ENCODE assay signal across 8 cellular contexts in genomic region chr6:31581511-31582229, GRCh38. TPM values are rescaled to one million over a fixed set of nuclear protein-coding genes. Genes with fewer than 3 reads are reported as not detected.
DNase-seq lines count a peak whose midpoint lies in the region; ATAC-seq and TF ChIP-seq lines count a peak whose summit lies in the region.

No MANE protein-coding gene starts in this region.

- H3K9me2 ChIP-seq in HCT116 (ENCODE audit: insufficient read depth), result no peaks in the 10 kb centered on the region

- H3K4me2 ChIP-seq in HCT116 (ENCODE audit: low read length), result peak overlapping the region; percentile 97

- POLR2A ChIA-PET in HCT116 (lab: Charles Lee), result interaction anchor here (1.4 to 1.9 kb wide), 2 partner anchors 12 to 35 kb away, joined by 3 to 6 read pairs; partner anchors contain the start of genes ATP6V1G2 and NFKBIL1

- H3K9ac ChIP-seq in HCT116 (ENCODE audit: low read length), result peak overlapping the region; percentile 73

- no peaks in the 10 kb centered on the region for H3K27me3 ChIP-seq in HCT116 (ENCODE audit: insufficient read depth, low read length)

- H4K20me1 ChIP-seq in HCT116 (ENCODE audit: insufficient read depth), result no peaks in the 10 kb centered on the region

- ATAC-seq in HCT116 (no peak), Right ventricle myocardium superior (ENCODE audit: poor library complexity) (peak; percentile 34), GM18517 (IDR thresholded peaks at IDR 0.05; ENCODE audit: unreplicated experiment) (no peak)

- peaks cover 4 to 15% of the 10 kb centered on the region in 2 experiments; a peak in 2 of 4 replicates for H3K4me1 ChIP-seq in HCT116 (ENCODE audit: control insufficient read depth in 1 of 2, insufficient read depth in 2 of 2, low read length in 2 of 2)

- TF ChIP-seq CTCF in HCT116 (IDR thresholded peaks at IDR 0.05 in 2 of 3, conservative IDR thresholded peaks at IDR 0.05 in 1 of 3; ENCODE audit: borderline replicate concordance in 1 of 3, insufficient read depth in 1 of 3, low read depth in 2 of 3, low read length in 2 of 3) (no peak), retinal pigment epithelial cell (conservative IDR thresholded peaks at IDR 0.05; ENCODE audit: low read depth, low read length) (no peak), GM10266 (IDR thresholded peaks at IDR 0.05; ENCODE audit: control insufficient read depth, insufficient read depth, low read depth, missing control alignments) (no peak)

- intact Hi-C loops in HCT116 (cut with micrococcal nuclease), result no loop called here
- intact Hi-C loops in Right ventricle myocardium superior (cut with DNase I), result loop anchor here (5.0 kb wide), 1 partner anchor 34 kb away; the partner anchor contains the start of genes ATP6V1G2 and NFKBIL1

- no peak for TF ChIP-seq POLR2A in HCT116 (IDR thresholded peaks at IDR 0.05; ENCODE audit: borderline replicate concordance, extremely low read depth, insufficient read depth, insufficient read length)

- no peak for TF ChIP-seq RAD21 in HCT116 (IDR thresholded peaks at IDR 0.05; ENCODE audit: low read depth)

- no peak for DNase-seq in HCT116 (ENCODE audit: low read depth, low spot score)
- DNase-seq in activated CD4-positive, alpha-beta T cell treated with anti-CD3 and anti-CD28 coated beads, Interleukin-2, amount 50 U/mL, for 48 hours, result peak; percentile 40 to 47
- DNase-seq in Right ventricle myocardium superior, result no peak
- DNase-seq in retinal pigment epithelial cell (ENCODE audit: low read depth), result no peak
- DNase-seq in ecto neural progenitor cell (ENCODE audit: low spot score), result no peak
- DNase-seq in CD1c-positive myeloid dendritic cell (ENCODE audit: extremely low spot score), result no peak
- no peak for DNase-seq in GM10266 (ENCODE audit: extremely low spot score)

- no peaks in the 10 kb centered on the region for H3K79me2 ChIP-seq in HCT116 (ENCODE audit: insufficient read depth, low read length)

- H3K9me3 ChIP-seq in HCT116 (ENCODE audit: control insufficient read depth in 1 of 2, insufficient read depth in 1 of 2, low read depth in 1 of 2, low read length in 2 of 2), result no peaks in the 10 kb centered on the region

- TSS peak; percentile 66 for BruUV-seq in HCT116 (replicated peaks; lab: Mats Ljungman, UMichigan)

- H3K4me3 ChIP-seq in HCT116 (replicated peaks in 1 of 2; ENCODE audit: low read depth in 1 of 2, low read length in 2 of 2) (peak overlapping the region; percentile 65 to 75), retinal pigment epithelial cell (ENCODE audit: low read length) (peak overlapping the region; percentile 64)

- peak overlapping the region; percentile 79 for H2AFZ ChIP-seq in HCT116 (ENCODE audit: low read depth, low read length, poor library complexity, severe bottlenecking)

- CTCF ChIA-PET in HCT116 (lab: Charles Lee), result interaction anchor here (1.1 to 7.8 kb wide), 3 partner anchors 11 to 16 kb away, joined by 3 to 70 read pairs (median 4); no protein-coding TSS in a partner anchor

- no peak overlapping the region for H3K27ac ChIP-seq in HCT116 (ENCODE audit: low read depth, low read length)

- RAD21 ChIA-PET in HCT116 (lab: Charles Lee; ENCODE audit: low non-redundant PET in 1 of 2, low total read pairs in 2 of 2, uncharacterized antibody in 2 of 2, unreplicated experiment in 2 of 2), result no interaction called here

- H3K36me3 ChIP-seq in HCT116 (ENCODE audit: control insufficient read depth in 1 of 2, insufficient read depth in 2 of 2, low read length in 2 of 2), result no peaks in the 10 kb centered on the region

TF ChIP-seq in HCT116, 20 proteins besides CTCF, POLR2A, EP300 and RAD21:
- TF ChIP-seq CEBPB (IDR thresholded peaks at IDR 0.05; ENCODE audit: low read depth) (no peak), ATF3 (IDR thresholded peaks at IDR 0.05) (no peak), ZBTB33 (IDR thresholded peaks at IDR 0.05; ENCODE audit: extremely low read depth, insufficient replicate concordance, low read length) (no peak), CBX3 (IDR thresholded peaks at IDR 0.05; ENCODE audit: low read depth) (no peak), EGR1 (IDR thresholded peaks at IDR 0.05; ENCODE audit: low read depth) (no peak), EZH2phosphoT487 (IDR thresholded peaks at IDR 0.05; ENCODE audit: borderline replicate concordance) (no peak)

RNA-seq across cellular contexts. Expression of gene LTB, which starts 0.6 kb away (rescaled TPM):
- total RNA-seq in HCT116 (2021; ENCODE audit: unreplicated experiment), result 0.64 TPM
- polyA plus RNA-seq in HCT116 (2012), result 0.09 and 0.17 TPM in 2 replicates
- not detected for total RNA-seq in Right ventricle myocardium superior

RNA-seq across cellular contexts. Expression of gene LST1, which starts 4.4 kb away (rescaled TPM):
- 0.69 TPM for total RNA-seq in HCT116 (2021; ENCODE audit: unreplicated experiment)
- polyA plus RNA-seq in HCT116 (2012), result 0.34 and 0.44 TPM in 2 replicates
- total RNA-seq in Right ventricle myocardium superior, result 5.5 TPM

RNA-seq across cellular contexts. Expression of gene TNF, which starts 6.3 kb away (rescaled TPM):
- 0.59 TPM for total RNA-seq in HCT116 (2021; ENCODE audit: unreplicated experiment)
- not detected in 2 replicates for polyA plus RNA-seq in HCT116 (2012)
- 0.59 TPM for total RNA-seq in Right ventricle myocardium superior

RNA-seq across cellular contexts. Expression of gene LTA, which starts 9.6 kb away (rescaled TPM):
- 1.1 TPM for total RNA-seq in HCT116 (2021; ENCODE audit: unreplicated experiment)
- polyA plus RNA-seq in HCT116 (2012), result 0.09 TPM in 1 of 2 replicates, not detected in the other
- total RNA-seq in Right ventricle myocardium superior, result not detected

RNA-seq across cellular contexts. Expression of gene NCR3, which starts 11.1 kb away (rescaled TPM):
- total RNA-seq in HCT116 (2021; ENCODE audit: unreplicated experiment), result not detected
- not detected in 2 replicates for polyA plus RNA-seq in HCT116 (2012)
- not detected for total RNA-seq in Right ventricle myocardium superior

Comparison
In these comparisons a context has a peak if more than half of its experiments do, and no peak if none do; other contexts are left out.
1. DNase-seq: peak in activated CD4-positive, alpha-beta T cell treated with anti-CD3 and anti-CD28 coated beads, Interleukin-2, amount 50 U/mL, for 48 hours (2 of 2); none in HCT116 (single experiment), Right ventricle myocardium superior (single experiment), retinal pigment epithelial cell (single experiment), ecto neural progenitor cell (single experiment), CD1c-positive myeloid dendritic cell (single experiment) and GM10266 (single experiment).